ENCODE assay signal across 15 cellular contexts in the genomic region with DNA sequence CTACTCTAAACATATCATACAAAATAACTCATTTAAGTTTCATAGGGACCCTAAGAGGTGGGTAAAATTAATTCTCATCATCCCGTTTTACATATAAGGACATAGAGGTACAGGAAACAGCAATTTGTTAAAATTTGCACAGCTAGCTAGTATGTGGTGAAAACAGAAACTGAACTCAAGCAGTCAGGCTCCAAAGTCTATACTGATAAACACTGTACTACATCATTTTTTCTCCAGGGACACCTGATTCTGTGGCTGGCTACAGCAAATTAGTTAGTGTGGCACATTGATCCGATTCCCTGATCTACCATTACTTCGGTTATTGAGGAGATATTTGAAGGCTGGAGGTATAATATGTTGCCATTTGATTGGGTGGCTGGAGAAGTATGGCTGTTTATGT. TPM values are rescaled to one million over a fixed set of nuclear protein-coding genes. Genes with fewer than 3 reads are reported as not detected.
A peak's percentile ranks its signal among the peaks of the same experiment; 100 is the strongest.
DNase-seq lines count a peak whose midpoint lies in the region; ATAC-seq and TF ChIP-seq lines count a peak whose summit lies in the region.
"Had no signal": no experiment of that assay in that cellular context is flagged by ENCODE, and none has a peak within 500 bp of the region (broad histone marks: within the 10 kb centered on the region; RNA-seq: fewer than 3 reads in every experiment).

No MANE protein-coding gene starts in this region.

- H3K4me1 ChIP-seq in esophagus muscularis mucosa, result no peaks in the 10 kb centered on the region
- H3K4me1 ChIP-seq: ascending aorta, prostate gland had no signal

- H3K4me3 ChIP-seq in esophagus muscularis mucosa, result no peak overlapping the region
- H3K4me3 ChIP-seq: ascending aorta, prostate gland, suprapubic skin had no signal

- H3K36me3 ChIP-seq in esophagus muscularis mucosa, result no peaks in the 10 kb centered on the region
- H3K36me3 ChIP-seq: ascending aorta, prostate gland, suprapubic skin had no signal

- H3K36me3 Mint-ChIP-seq in stimulated activated naive CD8-positive, alpha-beta T cell treated with anti-CD3 and anti-CD28 coated beads, Interleukin-15, Interleukin-2, amounts not matched to agents 100 ng/mL and 50 ng/mL, for 24 hours (ENCODE audit: low read depth), result no peaks in the 10 kb centered on the region
- H3K36me3 Mint-ChIP-seq in T-cell, result no peaks in the 10 kb centered on the region
- no peaks in the 10 kb centered on the region for H3K36me3 Mint-ChIP-seq in progenitor cell of endocrine pancreas (ENCODE audit: insufficient read depth)

- no peak overlapping the region for H3K27ac ChIP-seq in esophagus muscularis mucosa (replicated peaks in 1 of 4)
- H3K27ac ChIP-seq: ascending aorta, prostate gland, suprapubic skin had no signal

- H3K9me3 Mint-ChIP-seq in stimulated activated naive CD8-positive, alpha-beta T cell treated with anti-CD3 and anti-CD28 coated beads, Interleukin-15, Interleukin-2, amounts not matched to agents 100 ng/mL and 50 ng/mL, for 24 hours, result peaks cover 5% of the 10 kb centered on the region
- H3K9me3 Mint-ChIP-seq in T-cell, result peaks cover 3 to 4% (median 4%) of the 10 kb centered on the region in 3 donors
- peaks cover 0 to 18% of the 10 kb centered on the region in 2 donors for H3K9me3 Mint-ChIP-seq in stimulated activated naive CD8-positive, alpha-beta T cell treated with anti-CD3 and anti-CD28 coated beads, Interleukin-15, amount 100 ng/mL, for 72 hours
- no peaks in the 10 kb centered on the region for H3K9me3 Mint-ChIP-seq in progenitor cell of endocrine pancreas (ENCODE audit: low read depth)

- CTCF ChIA-PET in T-cell (lab: Charles Lee), result interaction anchor here in 1 of 2 donors (0.6 to 1.9 kb wide), 5 partner anchors 39 to 91 kb away, joined by 3 to 14 read pairs (median 3); no protein-coding TSS in a partner anchor

- no peak for DNase-seq in stimulated activated naive CD8-positive, alpha-beta T cell treated with anti-CD3 and anti-CD28 coated beads, Interleukin-15, Interleukin-2, amounts not matched to agents 100 U/mL and 50 U/mL, for 24 hours
- DNase-seq in T-cell (no peak), progenitor cell of endocrine pancreas (ENCODE audit: low spot score, unreplicated experiment) (no peak), C1 segment of cervical spinal cord (lab: John Stamatoyannopoulos, UW) (no peak), esophagus muscularis mucosa (ENCODE audit: extremely low spot score) (no peak)
- peak in 1 of 2 donors; percentile 2 for DNase-seq in stimulated activated naive CD8-positive, alpha-beta T cell treated with anti-CD3 and anti-CD28 coated beads, Interleukin-15, amount 100 ng/mL, for 72 hours
- DNase-seq: activated CD4-positive, alpha-beta T cell treated with anti-CD3 and anti-CD28 coated beads for 1 hour; endodermal cell; mesenchymal stem cell; NCI-H510A treated with DMSO at 0.1 percent for 48 hours had no signal

- no peaks in the 10 kb centered on the region for H3K27me3 ChIP-seq in esophagus muscularis mucosa
- H3K27me3 ChIP-seq: ascending aorta, suprapubic skin had no signal

- peaks cover 50% of the 10 kb centered on the region for H3K4me1 Mint-ChIP-seq in stimulated activated naive CD8-positive, alpha-beta T cell treated with anti-CD3 and anti-CD28 coated beads, Interleukin-15, Interleukin-2, amounts not matched to agents 100 ng/mL and 50 ng/mL, for 24 hours (ENCODE audit: low read depth)
- H3K4me1 Mint-ChIP-seq in T-cell, result peaks cover 58 to 66% (median 58%) of the 10 kb centered on the region in 3 donors
- peaks cover 56% of the 10 kb centered on the region for H3K4me1 Mint-ChIP-seq in stimulated activated naive CD8-positive, alpha-beta T cell treated with anti-CD3 and anti-CD28 coated beads, Interleukin-15, amount 100 ng/mL, for 72 hours
- H3K4me1 Mint-ChIP-seq in progenitor cell of endocrine pancreas (ENCODE audit: low read depth), result peaks cover 5% of the 10 kb centered on the region

- WGBS in esophagus muscularis mucosa, result 93% methylated on average over 3 of the region's 3 CpGs

- H3K27ac Mint-ChIP-seq in stimulated activated naive CD8-positive, alpha-beta T cell treated with anti-CD3 and anti-CD28 coated beads, Interleukin-15, Interleukin-2, amounts not matched to agents 100 ng/mL and 50 ng/mL, for 24 hours, result no peak overlapping the region
- H3K27ac Mint-ChIP-seq in T-cell (peak overlapping the region; percentile 99 to 100), progenitor cell of endocrine pancreas (no peak overlapping the region)
- H3K27ac Mint-ChIP-seq in stimulated activated naive CD8-positive, alpha-beta T cell treated with anti-CD3 and anti-CD28 coated beads, Interleukin-15, amount 100 ng/mL, for 72 hours, result peak overlapping the region; percentile 69 to 90
- H3K27ac Mint-ChIP-seq: endodermal cell had no signal

- TF ChIP-seq EP300 in esophagus muscularis mucosa (IDR thresholded peaks at IDR 0.05), result no peak

- intact Hi-C loops in esophagus muscularis mucosa (cut with DNase I), result no loop called here

- no peaks in the 10 kb centered on the region for H3K27me3 Mint-ChIP-seq in stimulated activated naive CD8-positive, alpha-beta T cell treated with anti-CD3 and anti-CD28 coated beads, Interleukin-15, Interleukin-2, amounts not matched to agents 100 ng/mL and 50 ng/mL, for 24 hours
- H3K27me3 Mint-ChIP-seq in T-cell (no peaks in the 10 kb centered on the region), progenitor cell of endocrine pancreas (peaks cover 4% of the 10 kb centered on the region)
- no peaks in the 10 kb centered on the region for H3K27me3 Mint-ChIP-seq in stimulated activated naive CD8-positive, alpha-beta T cell treated with anti-CD3 and anti-CD28 coated beads, Interleukin-15, amount 100 ng/mL, for 72 hours

- POLR2A ChIA-PET in T-cell (lab: Charles Lee), result interaction anchor here (0.6 to 2.5 kb wide), 5 partner anchors 29 to 88 kb away, joined by 3 to 24 read pairs (median 3); no protein-coding TSS in a partner anchor

- no peaks in the 10 kb centered on the region for H3K9me3 ChIP-seq in esophagus muscularis mucosa
- H3K9me3 ChIP-seq: ascending aorta, prostate gland, suprapubic skin had no signal

- no peak for TF ChIP-seq CTCF in progenitor cell of endocrine pancreas (IDR thresholded peaks at IDR 0.05; ENCODE audit: unreplicated experiment)
- TF ChIP-seq CTCF in esophagus muscularis mucosa (IDR thresholded peaks at IDR 0.05), result no peak

- peak overlapping the region; percentile 14 for H3K4me3 Mint-ChIP-seq in stimulated activated naive CD8-positive, alpha-beta T cell treated with anti-CD3 and anti-CD28 coated beads, Interleukin-15, Interleukin-2, amounts not matched to agents 100 ng/mL and 50 ng/mL, for 24 hours
- H3K4me3 Mint-ChIP-seq in T-cell, result peak overlapping the region; percentile 60 to 81 (median 73)
- peak overlapping the region; percentile 72 to 76 for H3K4me3 Mint-ChIP-seq in stimulated activated naive CD8-positive, alpha-beta T cell treated with anti-CD3 and anti-CD28 coated beads, Interleukin-15, amount 100 ng/mL, for 72 hours
- no peak overlapping the region for H3K4me3 Mint-ChIP-seq in progenitor cell of endocrine pancreas (ENCODE audit: low read depth)
- H3K4me3 Mint-ChIP-seq: endodermal cell had no signal

- no peak for TF ChIP-seq POLR2A in esophagus muscularis mucosa (IDR thresholded peaks at IDR 0.05; ENCODE audit: low read depth)

- ATAC-seq in stimulated activated naive CD8-positive, alpha-beta T cell treated with anti-CD3 and anti-CD28 coated beads, Interleukin-15, Interleukin-2, amounts not matched to agents 100 U/mL and 50 U/mL, for 24 hours, result no peak
- ATAC-seq in HG02870 (IDR thresholded peaks at IDR 0.05; ENCODE audit: unreplicated experiment) (peak; percentile 76), T-cell (replicated peaks in 1 of 4) (peak; percentile 35 to 60 (median 45))
- peak; percentile 66 for ATAC-seq in stimulated activated naive CD8-positive, alpha-beta T cell treated with anti-CD3 and anti-CD28 coated beads, Interleukin-15, amount 100 ng/mL, for 72 hours

RNA-seq across cellular contexts. Expression of a gene that starts 36.2 kb away (rescaled TPM):
- 10 to 100 TPM in 4 of 5 donors, 1 to 10 TPM in 1; 9.6 to 28.2 (median 23.1) TPM for total RNA-seq in T-cell
- total RNA-seq in progenitor cell of endocrine pancreas, result 32.5 and 33.2 TPM in 2 replicates
- 1 to 10 TPM; 2.9 to 5.6 (median 4.2) TPM for total RNA-seq in esophagus muscularis mucosa

Comparison
In these comparisons a context has a peak if more than half of its experiments do, and no peak if none do; other contexts are left out.
1. H3K27ac Mint-ChIP-seq: peak in T-cell (2 of 2) and stimulated activated naive CD8-positive, alpha-beta T cell treated with anti-CD3 and anti-CD28 coated beads, Interleukin-15, amount 100 ng/mL, for 72 hours (2 of 2); none in stimulated activated naive CD8-positive, alpha-beta T cell treated with anti-CD3 and anti-CD28 coated beads, Interleukin-15, Interleukin-2, amounts not matched to agents 100 ng/mL and 50 ng/mL, for 24 hours (single experiment) and progenitor cell of endocrine pancreas (single experiment).